In genomic region chr15:26757156-26757555, GRCh38 we compare ENCODE assay signal across 22 cellular contexts. TPM values are rescaled to one million over a fixed set of nuclear protein-coding genes. Genes with fewer than 3 reads are reported as not detected.
"Had no signal": no experiment of that assay in that cellular context is flagged by ENCODE, and none has a peak within 500 bp of the region (broad histone marks: within the 10 kb centered on the region; RNA-seq: fewer than 3 reads in every experiment).

No MANE protein-coding gene starts in this region.

- H3K36me3 ChIP-seq: ovary, right atrium auricular region, sigmoid colon, stomach, thoracic aorta had no signal

- H3K79me2 ChIP-seq: hepatocyte had no signal

- H3K4me3 Mint-ChIP-seq: endodermal cell; naive thymus-derived CD8-positive, alpha-beta T cell; neural crest cell; type B pancreatic cell had no signal

- H3K4me1 Mint-ChIP-seq: neural crest cell had no signal

- H3K27ac Mint-ChIP-seq: endodermal cell; naive thymus-derived CD8-positive, alpha-beta T cell; type B pancreatic cell had no signal

- H3K4me1 ChIP-seq: foreskin keratinocyte, right atrium auricular region, sigmoid colon had no signal

- H3K4me2 ChIP-seq: hepatocyte had no signal

- H3K9me3 Mint-ChIP-seq: endodermal cell, neural crest cell, type B pancreatic cell had no signal

- H3K27me3 ChIP-seq: foreskin keratinocyte, hepatocyte, ovary, right atrium auricular region, sigmoid colon, stomach had no signal

- H3K27me3 Mint-ChIP-seq: type B pancreatic cell had no signal

- DNase-seq: effector CD4-positive, alpha-beta T cell; endodermal cell; erythroblast; foreskin keratinocyte; head of caudate nucleus; kidney; left colon; mucosa of descending colon; naive thymus-derived CD8-positive, alpha-beta T cell; nucleus accumbens; ovary; sigmoid colon; stimulated activated naive CD4-positive, alpha-beta T cell; stomach had no signal

- H3K9me3 ChIP-seq: ovary, right atrium auricular region, stomach, thoracic aorta had no signal

- H3K4me3 ChIP-seq: coronary artery, hepatocyte, mucosa of descending colon, ovary, right atrium auricular region, sigmoid colon, skin epidermis, stomach, thoracic aorta had no signal

- H2AFZ ChIP-seq: hepatocyte had no signal

- H3K27ac ChIP-seq: coronary artery, foreskin keratinocyte, hepatocyte, ovary, right atrium auricular region, sigmoid colon, skin epidermis, stomach, thoracic aorta had no signal

- H3K36me3 Mint-ChIP-seq: type B pancreatic cell had no signal

RNA-seq across cellular contexts. Expression of gene GABRB3, which starts 15.7 kb away (rescaled TPM):
- total RNA-seq: endothelial cell of umbilical vein; naive thymus-derived CD8-positive, alpha-beta T cell had no signal
